Comparison of ENCODE assay signal across 26 cellular contexts in genomic region chr16:81417210-81417609, GRCh38.
"Had no signal": no experiment of that assay in that cellular context is flagged by ENCODE, and none has a peak within 500 bp of the region (broad histone marks: within the 10 kb centered on the region; RNA-seq: fewer than 3 reads in every experiment).

No MANE protein-coding gene starts in this region.

- H3K27me3 ChIP-seq: ascending aorta, esophagus squamous epithelium had no signal

- ATAC-seq: activated naive CD4-positive, alpha-beta T cell treated with anti-CD3 and anti-CD28 coated beads, Interleukin-2, amount 50 U/mL, for 72 hours; activated T-cell treated with anti-CD3 and anti-CD28 coated beads, Interleukin-2, amount 50 U/mL, for 72 hours; effector memory CD8-positive, alpha-beta T cell; gastroesophageal sphincter had no signal

- H3K27me3 Mint-ChIP-seq: activated T-cell treated with anti-CD3 and anti-CD28 coated beads, Interleukin-2, amount 50 U/mL, for 24 hours; effector memory CD8-positive, alpha-beta T cell had no signal

- H3K27ac Mint-ChIP-seq: activated CD4-positive, alpha-beta memory T cell treated with anti-CD3 and anti-CD28 coated beads, Interleukin-2, amount 10 ng/mL, durations not matched to agents 7 days and 5 days; activated CD4-positive, alpha-beta T cell treated with anti-CD3 and anti-CD28 coated beads, Interleukin-2, amount 10 ng/mL, durations not matched to agents 7 days and 5 days; activated naive CD4-positive, alpha-beta T cell treated with anti-CD3 and anti-CD28 coated beads, Interleukin-2, amount 10 ng/mL, durations not matched to agents 7 days and 5 days; activated naive CD8-positive, alpha-beta T cell treated with anti-CD3 and anti-CD28 coated beads, Interleukin-2, amount 10 ng/mL, durations not matched to agents 7 days and 5 days; activated T-cell treated with anti-CD3 and anti-CD28 coated beads, Interleukin-2, amount 50 U/mL, for 24 hours; activated T-cell treated with anti-CD3 and anti-CD28 coated beads, Interleukin-2, amount 50 U/mL, for 72 hours; effector memory CD8-positive, alpha-beta T cell had no signal

- H3K36me3 ChIP-seq: ascending aorta, esophagus squamous epithelium, gastroesophageal sphincter had no signal

- H3K36me3 Mint-ChIP-seq: activated naive CD4-positive, alpha-beta T cell treated with anti-CD3 and anti-CD28 coated beads, Interleukin-2, amount 10 ng/mL, durations not matched to agents 7 days and 5 days; activated naive CD4-positive, alpha-beta T cell treated with anti-CD3 and anti-CD28 coated beads, Interleukin-2, amount 50 U/mL, for 72 hours; activated naive CD8-positive, alpha-beta T cell treated with anti-CD3 and anti-CD28 coated beads, Interleukin-2, amount 10 ng/mL, durations not matched to agents 7 days and 5 days; brain had no signal

- DNase-seq: activated CD4-positive, alpha-beta memory T cell treated with anti-CD3 and anti-CD28 coated beads, Interleukin-2, amount 10 ng/mL, durations not matched to agents 7 days and 5 days; activated CD4-positive, alpha-beta T cell treated with anti-CD3 and anti-CD28 coated beads for 1 hour; activated CD4-positive, alpha-beta T cell treated with anti-CD3 and anti-CD28 coated beads for 4 hours; activated CD4-positive, alpha-beta T cell treated with anti-CD3 and anti-CD28 coated beads, Interleukin-2, amount 10 ng/mL, durations not matched to agents 7 days and 5 days; activated CD4-positive, alpha-beta T cell treated with anti-CD3 and anti-CD28 coated beads, Interleukin-2, amount 50 U/mL, for 4 hours; activated CD8-positive, alpha-beta memory T cell treated with anti-CD3 and anti-CD28 coated beads, Interleukin-2, amount 50 U/mL, for 48 hours; activated gamma-delta T cell; activated naive CD4-positive, alpha-beta T cell; activated naive CD4-positive, alpha-beta T cell treated with anti-CD3 and anti-CD28 coated beads, Interleukin-2, amount 10 ng/mL, durations not matched to agents 7 days and 5 days; activated naive CD8-positive, alpha-beta T cell treated with anti-CD3 and anti-CD28 coated beads, Interleukin-2, amount 10 ng/mL, durations not matched to agents 7 days and 5 days; activated T-cell treated with anti-CD3 and anti-CD28 coated beads for 4 hours; activated T-cell treated with anti-CD3 and anti-CD28 coated beads, Interleukin-2, amount 50 U/mL, for 24 hours; activated T-cell treated with anti-CD3 and anti-CD28 coated beads, Interleukin-2, amount 50 U/mL, for 72 hours; cortex of kidney; dermis blood vessel endothelial cell; effector CD4-positive, alpha-beta T cell; effector memory CD8-positive, alpha-beta T cell; esophagus squamous epithelium; foreskin melanocyte; head of caudate nucleus; T-helper 2 cell had no signal

- H3K4me3 ChIP-seq: ascending aorta, esophagus squamous epithelium, gastroesophageal sphincter had no signal

- H3K4me1 ChIP-seq: ascending aorta, esophagus squamous epithelium, gastroesophageal sphincter had no signal

- H3K4me3 Mint-ChIP-seq: activated CD4-positive, alpha-beta memory T cell treated with anti-CD3 and anti-CD28 coated beads, Interleukin-2, amount 10 ng/mL, durations not matched to agents 7 days and 5 days; activated CD4-positive, alpha-beta T cell treated with anti-CD3 and anti-CD28 coated beads, Interleukin-2, amount 10 ng/mL, durations not matched to agents 7 days and 5 days; activated naive CD4-positive, alpha-beta T cell treated with anti-CD3 and anti-CD28 coated beads, Interleukin-2, amount 10 ng/mL, durations not matched to agents 7 days and 5 days; activated naive CD8-positive, alpha-beta T cell treated with anti-CD3 and anti-CD28 coated beads, Interleukin-2, amount 10 ng/mL, durations not matched to agents 7 days and 5 days; activated T-cell treated with anti-CD3 and anti-CD28 coated beads, Interleukin-2, amount 50 U/mL, for 24 hours; activated T-cell treated with anti-CD3 and anti-CD28 coated beads, Interleukin-2, amount 50 U/mL, for 72 hours; brain; effector memory CD8-positive, alpha-beta T cell had no signal

- H3K9me3 Mint-ChIP-seq: activated CD4-positive, alpha-beta memory T cell treated with anti-CD3 and anti-CD28 coated beads, Interleukin-2, amount 10 ng/mL, durations not matched to agents 7 days and 5 days; activated CD4-positive, alpha-beta T cell treated with anti-CD3 and anti-CD28 coated beads, Interleukin-2, amount 10 ng/mL, durations not matched to agents 7 days and 5 days; activated naive CD4-positive, alpha-beta T cell treated with anti-CD3 and anti-CD28 coated beads, Interleukin-2, amount 10 ng/mL, durations not matched to agents 7 days and 5 days; activated naive CD4-positive, alpha-beta T cell treated with anti-CD3 and anti-CD28 coated beads, Interleukin-2, amount 50 U/mL, for 72 hours; activated naive CD8-positive, alpha-beta T cell treated with anti-CD3 and anti-CD28 coated beads, Interleukin-2, amount 10 ng/mL, durations not matched to agents 7 days and 5 days; activated T-cell treated with anti-CD3 and anti-CD28 coated beads, Interleukin-2, amount 50 U/mL, for 24 hours; activated T-cell treated with anti-CD3 and anti-CD28 coated beads, Interleukin-2, amount 50 U/mL, for 72 hours; effector memory CD8-positive, alpha-beta T cell had no signal

- H3K9me3 ChIP-seq: ascending aorta, esophagus squamous epithelium, gastroesophageal sphincter had no signal

- H3K27ac ChIP-seq: ascending aorta, epithelial cell of prostate, esophagus squamous epithelium, gastroesophageal sphincter had no signal
